In the genomic region with DNA sequence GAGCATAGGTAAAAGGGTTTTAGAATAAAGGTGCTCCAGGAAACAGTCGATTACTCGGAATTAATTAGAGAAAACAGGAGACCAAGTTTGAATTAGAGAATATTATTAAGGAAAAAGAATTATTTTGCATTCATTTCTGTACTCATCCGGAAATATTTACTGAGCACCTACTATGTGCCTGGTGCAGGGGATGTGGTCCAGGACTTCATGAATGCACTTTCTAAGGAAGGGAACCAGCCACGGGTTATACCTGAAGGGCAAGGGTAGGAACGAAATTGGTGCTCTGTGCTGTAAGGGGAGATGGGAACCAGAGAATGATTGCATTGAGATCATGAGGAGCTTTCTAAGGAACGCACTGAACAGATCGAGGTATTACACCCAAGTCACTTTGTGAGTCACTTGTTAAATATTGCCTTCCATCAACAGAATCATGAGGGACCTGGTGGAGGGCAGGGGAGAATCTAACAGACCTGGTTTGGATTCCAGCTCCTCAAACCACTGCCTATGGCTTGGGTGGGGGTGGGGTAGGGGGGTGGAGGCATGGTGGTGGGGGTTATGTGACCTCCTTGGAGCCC, we compare ENCODE assay signal across 1 cellular context.
TF ChIP-seq lines count a peak whose summit lies in the region.

No MANE protein-coding gene starts in this region.

TF ChIP-seq in IMR-90, 13 proteins besides CTCF, POLR2A, EP300 and RAD21 (continued from another document):
- TF ChIP-seq RFX5 (IDR thresholded peaks at IDR 0.05; ENCODE audit: low read depth, low read length): no peak
